14 cellular contexts compared by ENCODE assay signal in the genomic region with DNA sequence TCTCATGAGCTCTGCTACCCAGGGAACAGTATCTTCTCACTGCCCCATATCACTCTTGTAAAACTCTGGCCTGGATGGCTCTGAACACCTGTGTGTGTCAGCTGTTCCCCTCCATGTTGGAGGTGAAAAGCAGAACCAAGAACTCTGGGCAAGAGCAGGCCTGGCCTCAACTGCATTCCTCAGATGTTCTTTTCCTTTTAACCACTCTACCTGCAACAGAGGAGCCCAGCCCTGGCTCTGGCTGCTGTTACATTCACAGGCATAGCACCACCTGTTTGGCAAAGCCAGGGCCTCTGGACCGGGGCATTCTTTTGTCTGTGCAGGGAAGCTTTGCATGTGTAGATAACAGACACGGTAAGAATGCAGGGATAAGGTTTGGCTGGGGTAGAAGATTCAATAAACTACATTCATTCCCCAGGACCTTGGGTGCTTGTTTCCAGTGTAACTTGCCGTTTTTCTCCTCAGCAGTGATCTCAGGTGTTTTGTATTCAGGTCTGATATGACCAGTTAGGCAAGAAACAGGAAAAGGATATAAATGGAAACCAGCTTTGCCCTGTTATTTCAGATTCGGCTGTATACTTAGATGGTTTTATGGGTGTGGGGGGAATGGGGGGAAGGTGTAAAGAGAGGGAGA.
DNase-seq lines count a peak whose midpoint lies in the region; ATAC-seq, FAIRE-seq and TF ChIP-seq lines count a peak whose summit lies in the region.
"Had no signal": no experiment of that assay in that cellular context is flagged by ENCODE, and none has a peak within 500 bp of the region (broad histone marks: within the 10 kb centered on the region; RNA-seq: fewer than 3 reads in every experiment).

No MANE protein-coding gene starts in this region.

- no peak for TF ChIP-seq CTCF in PC-9 (conservative IDR thresholded peaks at IDR 0.05)
- TF ChIP-seq CTCF in pancreas (IDR thresholded peaks at IDR 0.05), result no peak
- TF ChIP-seq CTCF in foreskin fibroblast (IDR thresholded peaks at IDR 0.05; ENCODE audit: low read depth, low read length), result no peak

- H2AFZ ChIP-seq in PC-9, result 0 out of 2 replicates have a peak overlapping the region, but pooled peaks have one; percentile 13

- 0 out of 2 replicates have a peak, but pooled peaks cover 13% of the 10 kb centered on the region for H3K79me2 ChIP-seq in PC-9 (ENCODE audit: low read depth)

- peak; percentile 55 to 56 for DNase-seq in PC-9
- DNase-seq in pancreas, result peak; percentile 55 to 70 (median 58)
- no peak for DNase-seq in kidney tubule cell (ENCODE audit: low spot score)
- DNase-seq in cerebellum (ENCODE audit: low spot score), result no peak
- DNase-seq in foreskin fibroblast, result no peak
- no peak for DNase-seq in NCI-H510A (lab: John Stamatoyannopoulos, UW)
- DNase-seq: activated T-cell treated with anti-CD3 and anti-CD28 coated beads, Interleukin-2, amount 50 U/mL, for 1 hour; DMS79 treated with DMSO at 0.1 percent for 48 hours; immature natural killer cell; NCI-H1105 treated with DMSO at 0.1 percent for 48 hours had no signal

- ATAC-seq in GM18909 (IDR thresholded peaks at IDR 0.05; ENCODE audit: poor library complexity, unreplicated experiment) (peak; percentile 48), HG02759 (IDR thresholded peaks at IDR 0.05; ENCODE audit: unreplicated experiment) (peak; percentile 52), pancreas (peak; percentile 76 to 85 (median 82))
- ATAC-seq: HCT116 had no signal

- H3K36me3 ChIP-seq in PC-9 (ENCODE audit: low read depth), result no peaks in the 10 kb centered on the region
- H3K36me3 ChIP-seq in pancreas, result no peaks in the 10 kb centered on the region

- no peak overlapping the region for H3K4me3 ChIP-seq in PC-9
- H3K4me3 ChIP-seq in pancreas, result no peak overlapping the region
- H3K4me3 ChIP-seq in foreskin fibroblast (ENCODE audit: low read depth in 1 of 2, low read length in 2 of 2), result no peak overlapping the region
- H3K4me3 ChIP-seq: skin epidermis had no signal

- no peaks in the 10 kb centered on the region for H3K27me3 ChIP-seq in PC-9 (ENCODE audit: insufficient read depth, low read depth)
- no peaks in the 10 kb centered on the region for H3K27me3 ChIP-seq in pancreas

- WGBS in pancreas, 2 donors, result 10 to 11% methylated on average over 4 of the region's 4 CpGs

- no peaks in the 10 kb centered on the region for H3K9me2 ChIP-seq in PC-9 (ENCODE audit: insufficient read depth)

- POLR2A ChIA-PET in PC-9 (lab: Charles Lee; ENCODE audit: unreplicated experiment), result interaction anchor here (0.9 kb wide), 1 partner anchor 11 kb away, joined by 13 read pairs; no protein-coding TSS in a partner anchor

- H3F3A ChIP-seq in PC-9 (ENCODE audit: insufficient read depth, low read depth), result peaks cover 31% of the 10 kb centered on the region

- no peak for FAIRE-seq in pancreas (lab: Jason Lieb, UNC)

- H3K4me2 ChIP-seq in PC-9, result peak overlapping the region; percentile 52

- no TSS peak for BruUV-seq in PC-9 (replicated peaks; lab: Mats Ljungman, UMichigan)

- H3K27ac ChIP-seq in PC-9 (peak overlapping the region; percentile 20), pancreas (peak overlapping the region; percentile 19 to 77 (median 58))

- no peaks in the 10 kb centered on the region for H4K20me1 ChIP-seq in PC-9 (ENCODE audit: insufficient read depth)

- intact Hi-C loops in PC-9 (cut with micrococcal nuclease; ENCODE audit: unreplicated experiment), result loop anchor here (2.0 kb wide), 2 partner anchors 18 to 50 kb away; no protein-coding TSS in a partner anchor
- intact Hi-C loops in pancreas (cut with DNase I), result no loop called here

- H3K9me3 ChIP-seq in PC-9 (ENCODE audit: insufficient read depth, low read depth) (no peaks in the 10 kb centered on the region), pancreas (no peaks in the 10 kb centered on the region)

- CTCF ChIA-PET in PC-9 (lab: Charles Lee), result no interaction called here

- H3K4me1 ChIP-seq in PC-9 (replicated peaks; ENCODE audit: insufficient read depth) (peaks cover 56% of the 10 kb centered on the region), pancreas (peaks cover 13 to 35% (median 21%) of the 10 kb centered on the region in 3 donors)

Comparison
In these comparisons a context has a peak if more than half of its experiments do, and no peak if none do; other contexts are left out.
1. DNase-seq: peak in PC-9 (2 of 2) and pancreas (6 of 6); none in kidney tubule cell (single experiment), cerebellum (single experiment), foreskin fibroblast (0 of 2) and NCI-H510A (single experiment).
2. Peak in every context shown above with its lines, with median percentiles within 50 percentile points of each other: ATAC-seq.